Comparison of ENCODE assay signal across 14 cellular contexts in the genomic region with DNA sequence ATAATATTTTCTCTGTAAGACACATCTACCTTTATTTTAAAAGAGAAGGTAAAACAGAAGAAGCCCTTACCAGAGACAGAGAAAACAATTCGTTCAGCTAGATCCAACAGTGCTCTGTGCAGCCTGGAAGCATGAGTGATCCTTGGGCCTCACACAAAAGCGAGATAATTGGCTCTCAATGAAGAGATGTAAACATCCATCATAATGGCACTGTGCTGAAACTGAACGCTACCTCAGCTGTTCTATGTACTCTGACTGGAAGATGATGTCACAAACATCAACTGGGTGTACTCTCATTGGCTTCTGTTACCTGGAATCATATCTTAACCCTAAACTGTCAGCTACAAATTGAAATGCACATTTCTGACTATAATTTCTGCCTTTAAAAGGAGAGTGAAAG. TPM values are rescaled to one million over a fixed set of nuclear protein-coding genes. Genes with fewer than 3 reads are reported as not detected.
DNase-seq lines count a peak whose midpoint lies in the region; TF ChIP-seq lines count a peak whose summit lies in the region.
"Had no signal": no experiment of that assay in that cellular context is flagged by ENCODE, and none has a peak within 500 bp of the region (broad histone marks: within the 10 kb centered on the region; RNA-seq: fewer than 3 reads in every experiment).

TSS of gene MGAT4C (minus strand) at position 223 of the 400 bp plus-strand sequence.

- no TSS peak for BruUV-seq in A673 (replicated peaks; lab: Mats Ljungman, UMichigan)

- H3K27ac ChIP-seq in A673 (ENCODE audit: low read depth, low read length, poor library complexity, severe bottlenecking) (peak within 1 kb of the TSS; percentile 98), left ventricle myocardium inferior (replicated peaks) (peak within 1 kb of the TSS; percentile 52), uterus (no peak within 1 kb of the TSS)

- H3K9me3 ChIP-seq in A673 (ENCODE audit: low read depth, low read length, poor library complexity, severe bottlenecking) (no peaks in the 10 kb centered on the region), left ventricle myocardium inferior (replicated peaks) (no peaks in the 10 kb centered on the region), uterus (no peaks in the 10 kb centered on the region)

- intact Hi-C loops in A673 (cut with micrococcal nuclease; ENCODE audit: unreplicated experiment) (loop anchor here (10.0 kb wide), 1 partner anchor 1739 kb away; no protein-coding TSS in a partner anchor), left ventricle myocardium inferior (cut with micrococcal nuclease) (no loop called here), uterus (cut with DNase I; ENCODE audit: low total_unique reads) (no loop called here)

- TF ChIP-seq CTCF in A673 (conservative IDR thresholded peaks at IDR 0.05; ENCODE audit: low read depth, low read length) (no peak), left ventricle myocardium inferior (IDR thresholded peaks at IDR 0.05; ENCODE audit: borderline replicate concordance) (no peak), uterus (IDR thresholded peaks at IDR 0.05) (no peak)

- CTCF ChIA-PET in A673 (lab: Charles Lee): no interaction called here

- H3K27me3 ChIP-seq in A673 (replicated peaks; ENCODE audit: insufficient read depth, low read depth, low read length, poor library complexity): no peaks in the 10 kb centered on the region
- H3K27me3 ChIP-seq in left ventricle myocardium inferior (ENCODE audit: low read depth): no peaks in the 10 kb centered on the region
- no peaks in the 10 kb centered on the region for H3K27me3 ChIP-seq in uterus

- H3K36me3 ChIP-seq in A673 (ENCODE audit: insufficient read depth, low read length, poor library complexity, severe bottlenecking) (no peaks in the 10 kb centered on the region), left ventricle myocardium inferior (no peaks in the 10 kb centered on the region), uterus (no peaks in the 10 kb centered on the region)

- DNase-seq in A673 (ENCODE audit: low spot score) (peak; percentile 79), NCI-H146 (lab: John Stamatoyannopoulos, UW) (peak; percentile 97), NCI-H82 treated with DMSO at 0.1 percent for 48 hours (lab: John Stamatoyannopoulos, UW; ENCODE audit: unreplicated experiment) (peak; percentile 80), left ventricle myocardium inferior (no peak), SW 1271 (lab: John Stamatoyannopoulos, UW) (no peak), ACHN (no peak), uterus (no peak), NCI-H1048 (lab: John Stamatoyannopoulos, UW) (no peak)
- DNase-seq: activated gamma-delta T cell treated with Interleukin-2 at 50 U/mL for 16 hours; central memory CD4-positive, alpha-beta T cell; DMS79 treated with DMSO at 0.1 percent for 48 hours; KBM-7; NCI-H526 treated with DMSO at 0.1 percent for 48 hours had no signal

- TF ChIP-seq POLR2A in uterus (IDR thresholded peaks at IDR 0.05): no peak

- peaks cover 15% of the 10 kb centered on the region for H3K4me1 ChIP-seq in A673 (ENCODE audit: insufficient read depth, low read length, poor library complexity, severe bottlenecking)
- H3K4me1 ChIP-seq in left ventricle myocardium inferior: peaks cover 13% of the 10 kb centered on the region
- no peaks in the 10 kb centered on the region for H3K4me1 ChIP-seq in uterus

- peak within 1 kb of the TSS; percentile 52 for H3K4me3 ChIP-seq in A673 (ENCODE audit: low read depth, low read length, poor library complexity, severe bottlenecking)
- peak within 1 kb of the TSS; percentile 51 for H3K4me3 ChIP-seq in left ventricle myocardium inferior
- no peak within 1 kb of the TSS for H3K4me3 ChIP-seq in uterus

- POLR2A ChIA-PET in A673 (lab: Charles Lee; ENCODE audit: low non-redundant PET): no interaction called here

- in situ Hi-C loops in ACHN (cut with HindIII; ENCODE audit: low pct_ligation_motif_present, low pct_unique_long_range_greater_than_20kb, low sequenced_read_pairs): no loop called here

RNA-seq across cellular contexts. Expression of gene MGAT4C, which starts in this region (rescaled TPM):
- 10.3 and 15.8 TPM in 2 replicates for total RNA-seq in A673 (2021)
- 5.4 TPM for total RNA-seq in left ventricle myocardium inferior
- 1 to 10 TPM in 1 of 4 donors, under 1 TPM in 3; under 0.01 to 2.5 (median 0.31) TPM for total RNA-seq in uterus
- total RNA-seq: myocyte had no signal

Comparison
In these comparisons a context has a peak if more than half of its experiments do, and no peak if none do; other contexts are left out.
1. DNase-seq: peak in A673 (single experiment), NCI-H146 (single experiment) and NCI-H82 treated with DMSO at 0.1 percent for 48 hours (single experiment); none in left ventricle myocardium inferior (single experiment), SW 1271 (0 of 2), ACHN (single experiment), uterus (0 of 2) and NCI-H1048 (single experiment).
2. H3K27ac ChIP-seq: peak in A673 (single experiment) and left ventricle myocardium inferior (single experiment); none in uterus (0 of 2).
3. H3K4me3 ChIP-seq: peak in A673 (single experiment) and left ventricle myocardium inferior (single experiment); none in uterus (0 of 2).